23 cellular contexts compared by ENCODE assay signal in the genomic region with DNA sequence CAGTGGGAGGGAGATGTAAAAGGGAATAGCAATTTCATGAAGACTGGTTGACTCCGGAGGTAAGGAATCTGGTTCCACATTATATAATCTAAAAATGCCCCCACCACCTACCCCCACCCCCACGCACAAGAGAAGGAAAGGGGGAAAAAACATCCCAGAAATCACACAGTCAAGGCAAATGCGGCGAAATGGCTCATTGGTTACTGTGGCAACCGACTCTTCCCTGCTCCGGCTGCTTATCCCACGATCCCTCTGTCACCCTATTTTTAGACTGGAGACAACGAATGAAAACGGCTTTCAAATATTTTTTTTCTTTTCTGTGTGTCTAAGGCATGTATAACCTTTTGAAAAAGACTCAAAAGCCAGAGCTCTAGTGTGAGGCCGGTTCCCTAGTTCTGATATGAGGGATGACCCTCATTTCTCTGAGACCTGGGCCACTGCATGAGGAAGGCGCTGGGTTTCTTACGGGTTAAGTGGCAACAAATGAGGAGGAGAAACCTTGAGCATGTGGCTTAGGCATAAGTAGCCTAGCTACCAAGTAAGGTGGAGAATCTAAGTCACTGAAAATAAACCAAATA.
DNase-seq lines count a peak whose midpoint lies in the region; ATAC-seq and TF ChIP-seq lines count a peak whose summit lies in the region.
"Had no signal": no experiment of that assay in that cellular context is flagged by ENCODE, and none has a peak within 500 bp of the region (broad histone marks: within the 10 kb centered on the region; RNA-seq: fewer than 3 reads in every experiment).

No MANE protein-coding gene starts in this region.

- H3K4me2 ChIP-seq in neuronal stem cell (ENCODE audit: insufficient read depth, low read length, poor library complexity, severe bottlenecking): no peak overlapping the region
- H3K4me2 ChIP-seq: BLaER1, PC-9, SK-N-SH had no signal

- ATAC-seq in stimulated activated memory B cell treated with anti-CD40 and anti-IgM and Interleukin-4, amounts not matched to agents 10 μg/mL and 1 μg/mL and 100 μg/mL, for 72 hours: no peak
- ATAC-seq in omental fat pad (ENCODE audit: low FRiP score) (no peak), GM18858 (IDR thresholded peaks at IDR 0.05; ENCODE audit: unreplicated experiment) (no peak)
- ATAC-seq: HCT116, HepG2, K562 had no signal

- H3K23ac ChIP-seq in neuronal stem cell (ENCODE audit: low read depth, low read length, poor library complexity): no peak overlapping the region

- H3K18ac ChIP-seq in neuronal stem cell (ENCODE audit: low read length): no peak overlapping the region

- no peak for TF ChIP-seq CTCF in omental fat pad (IDR thresholded peaks at IDR 0.05)

- H2BK5ac ChIP-seq in neuronal stem cell (ENCODE audit: low read length): no peak overlapping the region

- no peak overlapping the region for H4K8ac ChIP-seq in neuronal stem cell (ENCODE audit: low read depth, low read length)

- H3K79me1 ChIP-seq in neuronal stem cell (ENCODE audit: low read depth, low read length): no peaks in the 10 kb centered on the region

- no peaks in the 10 kb centered on the region for H3K36me3 ChIP-seq in neuronal stem cell (replicated peaks in 1 of 2; ENCODE audit: control insufficient read depth in 2 of 2, insufficient read depth in 2 of 2, low read length in 2 of 2)
- H3K36me3 ChIP-seq: BLaER1 had no signal

- H3K9ac ChIP-seq in neuronal stem cell (ENCODE audit: low read depth, low read length, poor library complexity): no peak overlapping the region
- H3K9ac ChIP-seq: BLaER1, SK-N-SH had no signal

- peak overlapping the region; percentile 79 for H3K27ac ChIP-seq in caudate nucleus (ENCODE audit: low read depth, low read length)
- no peak overlapping the region for H3K27ac ChIP-seq in neuronal stem cell (replicated peaks; ENCODE audit: low read length)
- H3K27ac ChIP-seq: BLaER1, HL-60, PC-9 had no signal

- peaks cover 7% of the 10 kb centered on the region for H3K9me3 Mint-ChIP-seq in stimulated activated memory B cell treated with anti-CD40 and anti-IgM and Interleukin-4, amounts not matched to agents 10 μg/mL and 1 μg/mL and 100 μg/mL, for 72 hours

- no CpG with 5 or more reads among the region's 12 CpGs for WGBS in neuronal stem cell (ENCODE audit: extremely low coverage in 2 of 2, insufficient read length in 2 of 2, insufficient replicate concordance in 1 of 2), 2 donors

- H4K91ac ChIP-seq in neuronal stem cell (ENCODE audit: low read depth, low read length, poor library complexity): no peak overlapping the region

- peaks cover 0 to 2% of the 10 kb centered on the region in 2 donors for H3K4me1 ChIP-seq in neuronal stem cell (ENCODE audit: control insufficient read depth in 2 of 2, insufficient read depth in 1 of 2, low read depth in 1 of 2, low read length in 2 of 2)
- H3K4me1 ChIP-seq: BLaER1 had no signal

- H3K4me1 Mint-ChIP-seq in stimulated activated memory B cell treated with anti-CD40 and anti-IgM and Interleukin-4, amounts not matched to agents 10 μg/mL and 1 μg/mL and 100 μg/mL, for 72 hours: no peaks in the 10 kb centered on the region

- no peak overlapping the region for H2BK15ac ChIP-seq in neuronal stem cell (ENCODE audit: low read length)

- no peaks in the 10 kb centered on the region for H3K9me3 ChIP-seq in neuronal stem cell (replicated peaks in 1 of 2; ENCODE audit: control insufficient read depth in 2 of 2, insufficient read depth in 1 of 2, low read depth in 1 of 2, low read length in 2 of 2)
- H3K9me3 ChIP-seq: BLaER1, SK-N-SH had no signal

- no peaks in the 10 kb centered on the region for H3K27me3 ChIP-seq in neuronal stem cell (ENCODE audit: control insufficient read depth in 3 of 3, insufficient read depth in 3 of 3, low read depth in 1 of 3, low read length in 3 of 3)
- H3K27me3 ChIP-seq: BLaER1 had no signal

- H2BK120ac ChIP-seq in neuronal stem cell (ENCODE audit: low read depth, low read length): no peak overlapping the region

- H3K27ac Mint-ChIP-seq in stimulated activated memory B cell treated with anti-CD40 and anti-IgM and Interleukin-4, amounts not matched to agents 10 μg/mL and 1 μg/mL and 100 μg/mL, for 72 hours: no peak overlapping the region
- H3K27ac Mint-ChIP-seq: CD4-positive, alpha-beta T cell had no signal

- DNase-seq in NCI-H524 (lab: John Stamatoyannopoulos, UW): peak; percentile 3 to 18
- peak in 43 of 61 donors; percentile 8 to 89 (median 48) for DNase-seq in caudate nucleus (lab: John Stamatoyannopoulos, UW)
- no peak for DNase-seq in neuronal stem cell (ENCODE audit: low spot score)
- no peak for DNase-seq in KG1 (lab: John Stamatoyannopoulos, UW)
- no peak for DNase-seq in omental fat pad (ENCODE audit: low spot score)
- DNase-seq: CD4-positive, alpha-beta T cell; COR-L47; NCI-H1092; NCI-H1436; NCI-H2029; NCI-H2171; NCI-H446; NCI-H748 treated with DMSO at 0.1 percent for 48 hours; PC-9; SIG-M5; SK-N-SH had no signal

- no peak overlapping the region for H3K14ac ChIP-seq in neuronal stem cell (ENCODE audit: low read length)

- no peak overlapping the region for H2BK12ac ChIP-seq in neuronal stem cell (ENCODE audit: low read length)

- H3K4ac ChIP-seq in neuronal stem cell (ENCODE audit: low read length): no peak overlapping the region

- H3K27me3 Mint-ChIP-seq in stimulated activated memory B cell treated with anti-CD40 and anti-IgM and Interleukin-4, amounts not matched to agents 10 μg/mL and 1 μg/mL and 100 μg/mL, for 72 hours: no peaks in the 10 kb centered on the region

- H3K36me3 Mint-ChIP-seq in stimulated activated memory B cell treated with anti-CD40 and anti-IgM and Interleukin-4, amounts not matched to agents 10 μg/mL and 1 μg/mL and 100 μg/mL, for 72 hours: peaks cover 7% of the 10 kb centered on the region

- H2AK5ac ChIP-seq in neuronal stem cell (ENCODE audit: low read depth, low read length): no peak overlapping the region

- peak overlapping the region; percentile 43 for H2AFZ ChIP-seq in neuronal stem cell (ENCODE audit: low read length)
- H2AFZ ChIP-seq: PC-9 had no signal

- H3K4me3 Mint-ChIP-seq in stimulated activated memory B cell treated with anti-CD40 and anti-IgM and Interleukin-4, amounts not matched to agents 10 μg/mL and 1 μg/mL and 100 μg/mL, for 72 hours: no peak overlapping the region
- H3K4me3 Mint-ChIP-seq: CD4-positive, alpha-beta T cell had no signal

- no peak overlapping the region for H3K4me3 ChIP-seq in neuronal stem cell (ENCODE audit: low read length in 2 of 2)
- H3K4me3 ChIP-seq: BLaER1, K562, PC-9 had no signal

Comparison
In these comparisons a context has a peak if more than half of its experiments do, and no peak if none do; other contexts are left out.
1. DNase-seq: peak in NCI-H524 (2 of 2) and caudate nucleus (43 of 61); none in neuronal stem cell (single experiment), KG1 (single experiment) and omental fat pad (single experiment).